In the genomic region with DNA sequence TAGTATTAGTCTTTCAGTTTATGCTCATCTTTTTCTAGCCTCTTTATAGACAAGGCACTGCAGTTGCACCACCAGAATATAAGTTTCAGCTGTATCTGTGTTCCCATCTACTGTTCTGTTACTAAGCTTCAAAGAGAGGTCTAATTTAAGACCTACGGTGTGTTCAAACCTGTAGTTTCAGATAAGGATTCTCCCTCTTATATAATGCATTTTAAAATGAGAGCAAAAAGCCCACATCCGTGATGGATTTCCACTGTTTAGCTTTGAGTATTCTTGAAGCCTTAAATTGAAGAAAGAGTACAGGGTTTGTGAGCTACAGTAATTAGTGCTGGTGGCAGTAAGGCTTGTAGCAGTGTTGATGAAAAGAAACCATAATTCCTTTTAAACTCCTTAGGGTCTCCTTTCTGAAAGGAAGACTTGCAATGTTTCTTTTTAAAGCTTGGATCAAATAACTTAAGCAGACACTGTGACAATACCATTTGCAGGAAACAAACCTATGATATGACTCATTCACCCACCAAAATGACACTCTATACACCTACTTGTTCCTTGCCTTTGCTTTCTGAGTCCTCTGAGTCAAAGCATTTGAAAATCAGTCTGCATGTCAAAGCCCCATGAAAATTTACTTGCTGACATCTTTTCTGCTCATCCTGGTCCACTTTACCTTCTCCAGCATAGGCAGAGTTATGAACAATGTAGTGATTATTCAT, we compare ENCODE assay signal across 24 cellular contexts.
DNase-seq lines count a peak whose midpoint lies in the region; ATAC-seq and TF ChIP-seq lines count a peak whose summit lies in the region.
"Had no signal": no experiment of that assay in that cellular context is flagged by ENCODE, and none has a peak within 500 bp of the region (broad histone marks: within the 10 kb centered on the region; RNA-seq: fewer than 3 reads in every experiment).

No MANE protein-coding gene starts in this region.

- DNase-seq in DMS53 (lab: John Stamatoyannopoulos, UW), result peak; percentile 25
- no peak for DNase-seq in DMS53 treated with DMSO at 0.1 percent for 48 hours (lab: John Stamatoyannopoulos, UW; ENCODE audit: unreplicated experiment)
- DNase-seq in dorsolateral prefrontal cortex, result no peak
- no peak for DNase-seq in neural progenitor cell (ENCODE audit: low spot score)
- no peak for DNase-seq in activated naive CD4-positive, alpha-beta T cell treated with anti-CD3 and anti-CD28 coated beads, Interleukin-2, amount 50 U/mL, for 72 hours (ENCODE audit: low spot score in 2 of 2)
- DNase-seq in SK-N-DZ (ENCODE audit: low spot score), result no peak
- no peak for DNase-seq in NK-92 treated with Interleukin-12 subunit alpha and Interleukin-12 subunit beta, amount 100 ng/mL, for 24 hours (lab: John Stamatoyannopoulos, UW)
- no peak for DNase-seq in CD4-positive, alpha-beta T cell
- DNase-seq: CD8-positive, alpha-beta memory T cell; DMS 273 treated with DMSO at 0.1 percent for 48 hours; GM23248; H9; KG1; MM.1S; NCI-H2029 treated with DMSO at 0.1 percent for 48 hours; NCI-H2171; NCI-H226; NCI-H510A; NCI-H69; Peyer's patch; SHP77 treated with DMSO at 0.1 percent for 48 hours had no signal

- H2AFZ ChIP-seq in neural progenitor cell (replicated peaks), result peak overlapping the region; percentile 46
- H2AFZ ChIP-seq: GM23248 had no signal

- no peak for ATAC-seq in activated naive CD4-positive, alpha-beta T cell treated with anti-CD3 and anti-CD28 coated beads, Interleukin-2, amount 50 U/mL, for 72 hours
- no peak for ATAC-seq in CD4-positive, alpha-beta T cell (ENCODE audit: poor library complexity)

- no peak overlapping the region for H3K4me3 Mint-ChIP-seq in neural progenitor cell
- no peak overlapping the region for H3K4me3 Mint-ChIP-seq in CD4-positive, alpha-beta T cell
- H3K4me3 Mint-ChIP-seq: B cell; CD8-positive, alpha-beta memory T cell; H9 had no signal

- H3K9ac ChIP-seq in neural progenitor cell, result no peak overlapping the region
- H3K9ac ChIP-seq: GM23248 had no signal

- H3K27ac ChIP-seq in dorsolateral prefrontal cortex, result peak overlapping the region in 45 of 59 donors; percentile 0 to 82 (median 52)
- no peak overlapping the region for H3K27ac ChIP-seq in neural progenitor cell
- H3K27ac ChIP-seq in CD4-positive, alpha-beta T cell (ENCODE audit: low read depth, low read length), result no peak overlapping the region
- H3K27ac ChIP-seq: C4-2B, GM23248, Peyer's patch, SK-N-MC had no signal

- H3K9me3 ChIP-seq in neural progenitor cell (ENCODE audit: low read depth), result no peaks in the 10 kb centered on the region
- H3K9me3 ChIP-seq in CD4-positive, alpha-beta T cell (ENCODE audit: control insufficient read depth, low read length), result no peaks in the 10 kb centered on the region
- H3K9me3 ChIP-seq: Peyer's patch had no signal

- CTCF ChIA-PET in CD4-positive, alpha-beta T cell (lab: Charles Lee), result no interaction called here

- no peak overlapping the region for H3K4me3 ChIP-seq in dorsolateral prefrontal cortex
- H3K4me3 ChIP-seq in neural progenitor cell, result no peak overlapping the region
- H3K4me3 ChIP-seq: GM23248, Peyer's patch, SK-N-MC had no signal

- H3K27me3 ChIP-seq in dorsolateral prefrontal cortex (no peaks in the 10 kb centered on the region), neural progenitor cell (no peaks in the 10 kb centered on the region)
- no peaks in the 10 kb centered on the region for H3K27me3 ChIP-seq in CD4-positive, alpha-beta T cell (ENCODE audit: control insufficient read depth, insufficient read depth, low read length)
- H3K27me3 ChIP-seq: Peyer's patch had no signal

- H3K27ac Mint-ChIP-seq in neural progenitor cell, result no peak overlapping the region
- no peak overlapping the region for H3K27ac Mint-ChIP-seq in activated naive CD4-positive, alpha-beta T cell treated with anti-CD3 and anti-CD28 coated beads, Interleukin-2, amount 50 U/mL, for 72 hours
- H3K27ac Mint-ChIP-seq in CD4-positive, alpha-beta T cell, result no peak overlapping the region
- H3K27ac Mint-ChIP-seq: B cell; CD8-positive, alpha-beta memory T cell; H9 had no signal

- H3K4me1 ChIP-seq in neural progenitor cell, result peaks cover 16% of the 10 kb centered on the region
- H3K4me1 ChIP-seq: Peyer's patch had no signal

- H3K4me2 ChIP-seq in neural progenitor cell, result no peak overlapping the region

- no peaks in the 10 kb centered on the region for H3K79me2 ChIP-seq in neural progenitor cell (ENCODE audit: low read depth)

- TF ChIP-seq CTCF in dorsolateral prefrontal cortex (IDR thresholded peaks at IDR 0.05 in 54 of 56, conservative IDR thresholded peaks at IDR 0.05 in 2 of 56; ENCODE audit: low read depth in 1 of 56, partially characterized antibody in 56 of 56) (no peak), neural progenitor cell (IDR thresholded peaks at IDR 0.05) (no peak)
- TF ChIP-seq CTCF in CD4-positive, alpha-beta T cell (IDR thresholded peaks at IDR 0.05), result no peak

- peaks cover 5% of the 10 kb centered on the region for H3K4me1 Mint-ChIP-seq in neural progenitor cell
- H3K4me1 Mint-ChIP-seq in CD4-positive, alpha-beta T cell (ENCODE audit: low read depth), result no peaks in the 10 kb centered on the region
- H3K4me1 Mint-ChIP-seq: B cell; CD8-positive, alpha-beta memory T cell had no signal

- H3K36me3 Mint-ChIP-seq in neural progenitor cell, result no peaks in the 10 kb centered on the region
- H3K36me3 Mint-ChIP-seq in activated naive CD4-positive, alpha-beta T cell treated with anti-CD3 and anti-CD28 coated beads, Interleukin-2, amount 50 U/mL, for 72 hours, result no peaks in the 10 kb centered on the region
- H3K36me3 Mint-ChIP-seq in CD4-positive, alpha-beta T cell (ENCODE audit: low read depth), result no peaks in the 10 kb centered on the region
- H3K36me3 Mint-ChIP-seq: CD8-positive, alpha-beta memory T cell had no signal

- H4K20me1 ChIP-seq in neural progenitor cell (ENCODE audit: low read depth), result no peaks in the 10 kb centered on the region

- H3F3A ChIP-seq in neural progenitor cell (ENCODE audit: low read depth), result no peaks in the 10 kb centered on the region

- H3K9me3 Mint-ChIP-seq in neural progenitor cell, result no peaks in the 10 kb centered on the region
- H3K9me3 Mint-ChIP-seq in activated naive CD4-positive, alpha-beta T cell treated with anti-CD3 and anti-CD28 coated beads, Interleukin-2, amount 50 U/mL, for 72 hours, result peaks cover 12 to 19% of the 10 kb centered on the region in 2 donors
- peaks cover 4% of the 10 kb centered on the region for H3K9me3 Mint-ChIP-seq in CD4-positive, alpha-beta T cell
- H3K9me3 Mint-ChIP-seq: H9 had no signal

- intact Hi-C loops in dorsolateral prefrontal cortex (cut with DNase I), result no loop called here
- intact Hi-C loops in CD4-positive, alpha-beta T cell (cut with DNase I, micrococcal nuclease), result no loop called here

- H3K27me3 Mint-ChIP-seq in neural progenitor cell (ENCODE audit: insufficient read depth, low read depth), result peaks cover 2% of the 10 kb centered on the region
- no peaks in the 10 kb centered on the region for H3K27me3 Mint-ChIP-seq in CD4-positive, alpha-beta T cell
- H3K27me3 Mint-ChIP-seq: B cell; CD8-positive, alpha-beta memory T cell had no signal

- POLR2A ChIA-PET in CD4-positive, alpha-beta T cell (lab: Charles Lee), result interaction anchor here (0.6 kb wide), 1 partner anchor 9 kb away, joined by 3 read pairs; no protein-coding TSS in a partner anchor

- H3K36me3 ChIP-seq in neural progenitor cell, result no peaks in the 10 kb centered on the region
- H3K36me3 ChIP-seq: Peyer's patch had no signal

Comparison
In these comparisons a context has a peak if more than half of its experiments do, and no peak if none do; other contexts are left out.
1. H3K27ac ChIP-seq: peak in dorsolateral prefrontal cortex (45 of 59); none in neural progenitor cell (single experiment) and CD4-positive, alpha-beta T cell (single experiment).